14 cellular contexts compared by ENCODE assay signal in genomic region chr1:45608475-45609156, GRCh38. TPM values are rescaled to one million over a fixed set of nuclear protein-coding genes. Genes with fewer than 3 reads are reported as not detected.
DNase-seq lines count a peak whose midpoint lies in the region; ATAC-seq lines count a peak whose summit lies in the region.
"Had no signal": no experiment of that assay in that cellular context is flagged by ENCODE, and none has a peak within 500 bp of the region (broad histone marks: within the 10 kb centered on the region; RNA-seq: fewer than 3 reads in every experiment).

No MANE protein-coding gene starts in this region.

- no peak overlapping the region for H3K4me3 ChIP-seq in CD8-positive, alpha-beta memory T cell (ENCODE audit: low read length)
- H3K4me3 ChIP-seq: gastrocnemius medialis had no signal

- H3K4me1 Mint-ChIP-seq in CD8-positive, alpha-beta memory T cell, result peaks cover 16 to 28% (median 22%) of the 10 kb centered on the region in 3 donors
- H3K4me1 Mint-ChIP-seq in T-helper 17 cell, result peaks cover 32% of the 10 kb centered on the region

- H3K4me1 ChIP-seq in CD8-positive, alpha-beta memory T cell (ENCODE audit: insufficient read depth, low read length), result no peaks in the 10 kb centered on the region
- H3K4me1 ChIP-seq: gastrocnemius medialis had no signal

- CTCF ChIA-PET in CD8-positive, alpha-beta memory T cell (lab: Charles Lee), result no interaction called here

- no peak overlapping the region for H3K4me3 Mint-ChIP-seq in CD8-positive, alpha-beta memory T cell
- H3K4me3 Mint-ChIP-seq in T-helper 17 cell, result no peak overlapping the region

- DNase-seq in AML-193 (lab: John Stamatoyannopoulos, UW), result peak; percentile 27 to 30
- DNase-seq in CD8-positive, alpha-beta memory T cell, result no peak
- DNase-seq in T-helper 17 cell, result no peak
- peak; percentile 7 for DNase-seq in left kidney (ENCODE audit: low read depth, low spot score)
- DNase-seq in occipital lobe (lab: John Stamatoyannopoulos, UW), result no peak
- no peak for DNase-seq in HCEC 1CT
- DNase-seq in ecto neural progenitor cell (ENCODE audit: low spot score), result no peak
- no peak for DNase-seq in activated CD4-positive, alpha-beta T cell treated with anti-CD3 and anti-CD28 coated beads, Interleukin-2, amount 50 U/mL, for 48 hours
- DNase-seq: gastrocnemius medialis, NCI-H1048, NCI-H510A, nucleus accumbens, SHP77 had no signal

- H3K36me3 ChIP-seq in CD8-positive, alpha-beta memory T cell (ENCODE audit: insufficient read depth, low read length), result peaks cover 18% of the 10 kb centered on the region

- ATAC-seq in T-helper 17 cell, result peak; percentile 53
- ATAC-seq: gastrocnemius medialis had no signal

- H3K27me3 Mint-ChIP-seq in CD8-positive, alpha-beta memory T cell, result no peaks in the 10 kb centered on the region
- H3K27me3 Mint-ChIP-seq in T-helper 17 cell, result no peaks in the 10 kb centered on the region

- POLR2A ChIA-PET in CD8-positive, alpha-beta memory T cell (lab: Charles Lee), result interaction anchor here (0.6 kb wide), 1 partner anchor 22 kb away, joined by 3 read pairs; no protein-coding TSS in a partner anchor

- no peak overlapping the region for H3K27ac ChIP-seq in CD8-positive, alpha-beta memory T cell (ENCODE audit: low read depth, low read length)
- H3K27ac ChIP-seq: C4-2B, gastrocnemius medialis had no signal

- no peaks in the 10 kb centered on the region for H3K9me3 Mint-ChIP-seq in CD8-positive, alpha-beta memory T cell

- no peaks in the 10 kb centered on the region for H3K9me3 ChIP-seq in CD8-positive, alpha-beta memory T cell (ENCODE audit: low read length)
- no peaks in the 10 kb centered on the region for H3K9me3 ChIP-seq in T-helper 17 cell (ENCODE audit: control insufficient read depth, low read length, poor library complexity, severe bottlenecking)
- H3K9me3 ChIP-seq: gastrocnemius medialis had no signal

- peak overlapping the region; percentile 21 to 79 (median 50) for H3K27ac Mint-ChIP-seq in CD8-positive, alpha-beta memory T cell
- peak overlapping the region; percentile 68 for H3K27ac Mint-ChIP-seq in T-helper 17 cell

- H3K36me3 Mint-ChIP-seq in CD8-positive, alpha-beta memory T cell, result peaks cover 0 to 85% (median 22%) of the 10 kb centered on the region in 3 donors
- H3K36me3 Mint-ChIP-seq in T-helper 17 cell (ENCODE audit: low read depth), result peaks cover 18% of the 10 kb centered on the region

- H3K27me3 ChIP-seq in CD8-positive, alpha-beta memory T cell (ENCODE audit: insufficient read depth, low read length, poor library complexity, severe bottlenecking), result no peaks in the 10 kb centered on the region
- H3K27me3 ChIP-seq: gastrocnemius medialis had no signal

RNA-seq across cellular contexts. Expression of gene CCDC17, which starts 15.2 kb away (rescaled TPM):
- total RNA-seq in CD8-positive, alpha-beta memory T cell, result 1 to 10 TPM; 1.4 TPM
- polyA plus RNA-seq in CD8-positive, alpha-beta memory T cell, result 0.13 TPM
- 1 to 10 TPM; 5.1 to 5.7 TPM for total RNA-seq in T-helper 17 cell
- total RNA-seq in occipital lobe, result 0.47 TPM

RNA-seq across cellular contexts. Expression of gene NASP, which starts 24.8 kb away (rescaled TPM):
- total RNA-seq in CD8-positive, alpha-beta memory T cell, result 100 to 1,000 TPM; 212 to 219 TPM
- 79.9 TPM for polyA plus RNA-seq in CD8-positive, alpha-beta memory T cell
- total RNA-seq in T-helper 17 cell, result 100 to 1,000 TPM; 139 to 148 TPM
- total RNA-seq in occipital lobe, result 87.5 TPM

RNA-seq across cellular contexts. Expression of gene AKR1A1, which starts 58.0 kb away (rescaled TPM):
- total RNA-seq in CD8-positive, alpha-beta memory T cell, result 100 to 1,000 TPM; 204 to 217 TPM
- 98.3 TPM for polyA plus RNA-seq in CD8-positive, alpha-beta memory T cell
- total RNA-seq in T-helper 17 cell (10 to 100 TPM; 44.0 to 57.0 TPM), occipital lobe (56.1 TPM)

Comparison
In these comparisons a context has a peak if more than half of its experiments do, and no peak if none do; other contexts are left out.
1. DNase-seq: peak in AML-193 (2 of 2) and left kidney (single experiment); none in CD8-positive, alpha-beta memory T cell (0 of 5), T-helper 17 cell (0 of 3), occipital lobe (single experiment), HCEC 1CT (single experiment), ecto neural progenitor cell (single experiment) and activated CD4-positive, alpha-beta T cell treated with anti-CD3 and anti-CD28 coated beads, Interleukin-2, amount 50 U/mL, for 48 hours (0 of 2).